ENCODE assay signal across 8 cellular contexts in genomic region chr2:64606495-64607363, GRCh38. TPM values are rescaled to one million over a fixed set of nuclear protein-coding genes. Genes with fewer than 3 reads are reported as not detected.
A peak's percentile ranks its signal among the peaks of the same experiment; 100 is the strongest.
DNase-seq lines count a peak whose midpoint lies in the region; ATAC-seq and TF ChIP-seq lines count a peak whose summit lies in the region.

No MANE protein-coding gene starts in this region.

- peaks cover 1 to 6% (median 2%) of the 10 kb centered on the region in 3 donors for H3K27me3 Mint-ChIP-seq in CD14-positive monocyte (ENCODE audit: low read depth in 3 of 3)

- peaks cover 5 to 7% (median 6%) of the 10 kb centered on the region in 7 donors for H3K9me3 Mint-ChIP-seq in CD14-positive monocyte

- H3K9me3 ChIP-seq in mucosa of descending colon (no peaks in the 10 kb centered on the region), BE2C (no peaks in the 10 kb centered on the region)

- H3K4me3 ChIP-seq in mucosa of descending colon (no peak overlapping the region), BE2C (ENCODE audit: low read depth, low read length) (no peak overlapping the region)

- H3K4me1 ChIP-seq in mucosa of descending colon (ENCODE audit: low read depth): peaks cover 30% of the 10 kb centered on the region
- no peaks in the 10 kb centered on the region for H3K4me1 ChIP-seq in BE2C

- peaks cover 0 to 2% of the 10 kb centered on the region in 2 donors for H3K36me3 Mint-ChIP-seq in CD14-positive monocyte

- DNase-seq in CD14-positive monocyte (ENCODE audit: low spot score) (peak; percentile 92), ecto neural progenitor cell (ENCODE audit: low spot score) (peak; percentile 85), mucosa of descending colon (peak; percentile 83 to 94 (median 87)), BE2C (no peak)
- DNase-seq in activated CD4-positive, alpha-beta T cell treated with anti-CD3 and anti-CD28 coated beads for 4 hours: peak; percentile 81 to 84
- DNase-seq in stimulated activated CD8-positive, alpha-beta memory T cell treated with anti-CD3 and anti-CD28 coated beads, Interleukin-7, amount 100 ng/mL, for 1 hour (ENCODE audit: low read depth in 2 of 2): peak; percentile 60 to 64

- H3K36me3 ChIP-seq in mucosa of descending colon (ENCODE audit: low read depth) (no peaks in the 10 kb centered on the region), BE2C (no peaks in the 10 kb centered on the region)

- peaks cover 30% of the 10 kb centered on the region for H3K4me1 Mint-ChIP-seq in CD14-positive monocyte

- ATAC-seq in GM19452 (IDR thresholded peaks at IDR 0.05; ENCODE audit: unreplicated experiment) (peak; percentile 90), HG03558 (IDR thresholded peaks at IDR 0.05; ENCODE audit: extremely low read depth, unreplicated experiment) (peak; percentile 64), mucosa of descending colon (peak; percentile 81)

- H3K4me3 Mint-ChIP-seq in CD14-positive monocyte: peak overlapping the region; percentile 62 to 79

- no peaks in the 10 kb centered on the region for H3K27me3 ChIP-seq in BE2C

- H3K27ac Mint-ChIP-seq in CD14-positive monocyte: peak overlapping the region; percentile 70 to 93 (median 80)

- intact Hi-C loops in CD14-positive monocyte (cut with micrococcal nuclease): loop anchor here (5.0 kb wide), 1 partner anchor 36 kb away; no protein-coding TSS in a partner anchor
- intact Hi-C loops in mucosa of descending colon (cut with DNase I, micrococcal nuclease): loop anchor here in 1 of 2 donors (10.0 kb wide), 1 partner anchor 258 kb away; no protein-coding TSS in a partner anchor

- TF ChIP-seq CTCF in CD14-positive monocyte (IDR thresholded peaks at IDR 0.05) (no peak), mucosa of descending colon (IDR thresholded peaks at IDR 0.05) (no peak), BE2C (IDR thresholded peaks at IDR 0.05; ENCODE audit: low read depth, low read length) (no peak)

RNA-seq across cellular contexts. Expression of gene SERTAD2, which starts 47.0 kb away (rescaled TPM):
- 1 to 10 TPM; 8.5 to 8.8 TPM for polyA plus RNA-seq in CD14-positive monocyte
- total RNA-seq in mucosa of descending colon: 10 to 100 TPM; 17.3 to 20.6 (median 20.6) TPM
- 7.0 TPM for polyA plus RNA-seq in BE2C (2012; ENCODE audit: insufficient read depth, insufficient read length, low read depth)
